23 cellular contexts compared by ENCODE assay signal in the genomic region with DNA sequence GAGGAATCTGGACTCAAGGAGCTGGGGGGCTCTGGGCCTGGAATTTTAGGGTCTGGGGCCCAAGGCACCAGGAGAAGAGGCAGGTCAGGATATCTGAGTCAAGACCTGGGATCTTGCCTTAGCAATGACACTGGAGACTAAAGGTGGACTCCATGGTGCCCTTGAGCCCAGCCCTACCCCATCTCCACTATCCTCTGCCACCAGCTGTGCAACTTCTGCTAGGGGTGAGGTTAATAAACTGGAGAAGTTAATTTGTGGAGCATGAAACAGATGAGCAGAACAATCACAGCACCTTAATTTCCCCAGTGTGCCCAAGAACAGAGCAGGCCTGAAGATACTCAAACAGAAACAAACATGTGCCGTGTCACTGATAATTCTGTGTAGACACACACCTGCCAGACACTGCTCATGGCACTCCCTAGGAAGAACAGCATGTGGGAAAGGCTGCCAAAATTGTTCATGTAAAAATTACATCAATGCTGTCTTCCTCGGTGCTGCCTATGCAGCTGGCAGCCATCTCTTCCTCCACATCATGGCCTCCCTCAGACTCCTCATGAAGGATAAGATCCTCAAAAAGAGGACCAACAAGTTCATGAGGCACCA. TPM values are rescaled to one million over a fixed set of nuclear protein-coding genes. Genes with fewer than 3 reads are reported as not detected.
DNase-seq lines count a peak whose midpoint lies in the region; ATAC-seq and TF ChIP-seq lines count a peak whose summit lies in the region.
"Had no signal": no experiment of that assay in that cellular context is flagged by ENCODE, and none has a peak within 500 bp of the region (broad histone marks: within the 10 kb centered on the region; RNA-seq: fewer than 3 reads in every experiment).

No MANE protein-coding gene starts in this region.

- H3K9me3 ChIP-seq in Karpas-422 (ENCODE audit: low read length): no peaks in the 10 kb centered on the region
- H3K9me3 ChIP-seq: HAP-1, testis had no signal

- H3K36me3 Mint-ChIP-seq in memory B cell: peaks cover 59% of the 10 kb centered on the region
- peaks cover 50 to 77% of the 10 kb centered on the region in 2 donors for H3K36me3 Mint-ChIP-seq in stimulated activated naive B cell treated with anti-CD40 and anti-IgM and Interleukin-4, amounts not matched to agents 10 μg/mL and 1 μg/mL and 100 μg/mL, for 72 hours

- H3K4me1 ChIP-seq in Karpas-422 (ENCODE audit: low read length): peaks cover 37% of the 10 kb centered on the region
- H3K4me1 ChIP-seq: HAP-1, testis had no signal

- H3K4me3 ChIP-seq in GM12864 (ENCODE audit: low read depth, low read length) (peak overlapping the region; percentile 26), Karpas-422 (ENCODE audit: low read length) (no peak overlapping the region)
- H3K4me3 ChIP-seq: HAP-1, lung, SK-N-MC, testis had no signal

- no peak overlapping the region for H2AFZ ChIP-seq in Karpas-422 (ENCODE audit: low read length)

- peak overlapping the region; percentile 32; the same call in 1 of the 2 replicates for H3K27ac ChIP-seq in Karpas-422 (ENCODE audit: low read length)
- H3K27ac ChIP-seq: SK-N-MC, testis had no signal

- H3K27ac Mint-ChIP-seq in memory B cell: peak overlapping the region; percentile 99
- H3K27ac Mint-ChIP-seq in stimulated activated naive B cell treated with anti-CD40 and anti-IgM and Interleukin-4, amounts not matched to agents 10 μg/mL and 1 μg/mL and 100 μg/mL, for 72 hours: peak overlapping the region; percentile 97
- H3K27ac Mint-ChIP-seq: activated naive CD8-positive, alpha-beta T cell; activated T-helper 17 cell treated with anti-CD3 and anti-CD28 coated beads, Interleukin-2, amount 50 U/mL, for 72 hours had no signal

- no peak for ATAC-seq in memory B cell (ENCODE audit: low read depth)
- no peak for ATAC-seq in stimulated activated naive B cell treated with anti-CD40 and anti-IgM and Interleukin-4, amounts not matched to agents 10 μg/mL and 1 μg/mL and 100 μg/mL, for 72 hours (replicated peaks)
- ATAC-seq: activated T-helper 17 cell treated with anti-CD3 and anti-CD28 coated beads, Interleukin-2, amount 50 U/mL, for 72 hours had no signal

- H3K4me2 ChIP-seq in Karpas-422 (ENCODE audit: low read depth, low read length, poor library complexity, severe bottlenecking): peak overlapping the region; percentile 62

- peaks cover 11% of the 10 kb centered on the region; the same call in 1 of the 2 replicates for H3K36me3 ChIP-seq in Karpas-422 (ENCODE audit: insufficient read depth, low read length)
- H3K36me3 ChIP-seq: HAP-1 had no signal

- H3K4me1 Mint-ChIP-seq in memory B cell: peaks cover 59% of the 10 kb centered on the region
- H3K4me1 Mint-ChIP-seq in stimulated activated naive B cell treated with anti-CD40 and anti-IgM and Interleukin-4, amounts not matched to agents 10 μg/mL and 1 μg/mL and 100 μg/mL, for 72 hours: peaks cover 53 to 71% of the 10 kb centered on the region in 2 donors

- H3K27me3 ChIP-seq in Karpas-422 (ENCODE audit: low read length): no peaks in the 10 kb centered on the region
- H3K27me3 ChIP-seq: testis had no signal

- peaks cover 27% of the 10 kb centered on the region for H3K79me2 ChIP-seq in Karpas-422 (ENCODE audit: low read length)

- H3K9me2 ChIP-seq in Karpas-422 (replicated peaks; ENCODE audit: insufficient read depth, low read length): no peaks in the 10 kb centered on the region

- peak overlapping the region; percentile 91 for H3K4me3 Mint-ChIP-seq in memory B cell
- H3K4me3 Mint-ChIP-seq in stimulated activated naive B cell treated with anti-CD40 and anti-IgM and Interleukin-4, amounts not matched to agents 10 μg/mL and 1 μg/mL and 100 μg/mL, for 72 hours: peak overlapping the region; percentile 88 to 89
- H3K4me3 Mint-ChIP-seq: activated T-helper 17 cell treated with anti-CD3 and anti-CD28 coated beads, Interleukin-2, amount 50 U/mL, for 72 hours had no signal

- H4K20me1 ChIP-seq in Karpas-422 (ENCODE audit: insufficient read depth, low read depth, low read length): no peaks in the 10 kb centered on the region

- no peak for TF ChIP-seq CTCF in GM12864 (IDR thresholded peaks at IDR 0.05; ENCODE audit: low read depth, low read length, missing control alignments)

- no peaks in the 10 kb centered on the region for H3K27me3 Mint-ChIP-seq in memory B cell
- H3K27me3 Mint-ChIP-seq in stimulated activated naive B cell treated with anti-CD40 and anti-IgM and Interleukin-4, amounts not matched to agents 10 μg/mL and 1 μg/mL and 100 μg/mL, for 72 hours: no peaks in the 10 kb centered on the region
- H3K27me3 Mint-ChIP-seq: activated naive CD8-positive, alpha-beta T cell; activated T-helper 17 cell treated with anti-CD3 and anti-CD28 coated beads, Interleukin-2, amount 50 U/mL, for 72 hours had no signal

- no peaks in the 10 kb centered on the region for H3K9me3 Mint-ChIP-seq in memory B cell
- H3K9me3 Mint-ChIP-seq in stimulated activated naive B cell treated with anti-CD40 and anti-IgM and Interleukin-4, amounts not matched to agents 10 μg/mL and 1 μg/mL and 100 μg/mL, for 72 hours: no peaks in the 10 kb centered on the region
- H3K9me3 Mint-ChIP-seq: activated T-helper 17 cell treated with anti-CD3 and anti-CD28 coated beads, Interleukin-2, amount 50 U/mL, for 72 hours had no signal

- H3K9ac ChIP-seq in Karpas-422 (ENCODE audit: low read length): no peak overlapping the region

- no peak for DNase-seq in GM12864 (ENCODE audit: low read depth)
- no peak for DNase-seq in Karpas-422
- DNase-seq in memory B cell (ENCODE audit: low spot score in 2 of 2): no peak
- no peak for DNase-seq in stimulated activated naive B cell treated with anti-CD40 and anti-IgM and Interleukin-4, amounts not matched to agents 10 μg/mL and 1 μg/mL and 100 μg/mL, for 72 hours
- no peak for DNase-seq in activated gamma-delta T cell treated with Interleukin-2 at 50 U/mL for 16 hours
- DNase-seq in KG1 (lab: John Stamatoyannopoulos, UW): no peak
- DNase-seq in NCI-H1105 (lab: John Stamatoyannopoulos, UW): no peak
- DNase-seq: activated CD4-positive, alpha-beta T cell treated with anti-CD3 and anti-CD28 coated beads, Interleukin-2, amount 50 U/mL, for 1 hour; central memory CD4-positive, alpha-beta T cell; dorsolateral prefrontal cortex; glutamatergic neuron; NCI-H1048; NCI-H187 treated with DMSO at 0.1 percent for 48 hours; NCI-H526 treated with DMSO at 0.1 percent for 48 hours; RPMI8226; stimulated activated CD4-positive, alpha-beta T cell treated with anti-CD3 and anti-CD28 coated beads, Interleukin-2, amount 100 ng/mL, for 24 hours; testis had no signal

RNA-seq across cellular contexts. Expression of a gene that starts 3.2 kb away (rescaled TPM):
- 236 and 601 TPM in 2 replicates for total RNA-seq in Karpas-422 (2014; rRNA removed; shearing (Covaris generic); ENCODE audit: low replicate concordance)
- total RNA-seq: G401 had no signal

RNA-seq across cellular contexts. Expression of a gene that starts 5.6 kb away (rescaled TPM):
- total RNA-seq in Karpas-422 (2014; rRNA removed; shearing (Covaris generic); ENCODE audit: low replicate concordance): 571 and 780 TPM in 2 replicates
- total RNA-seq: G401 had no signal
